1 cellular context compared by ENCODE assay signal in genomic region chr1:94408104-94408503, GRCh38.
TF ChIP-seq lines count a peak whose summit lies in the region.

No MANE protein-coding gene starts in this region.

TF ChIP-seq in WTC11, 78 proteins besides CTCF, POLR2A, EP300 and RAD21 (continued from another document):
- TF ChIP-seq ZNF532 (CRISPR knock-in tag; IDR thresholded peaks at IDR 0.05; ENCODE audit: borderline replicate concordance) (no peak), ZNF396 (CRISPR knock-in tag; IDR thresholded peaks at IDR 0.05; ENCODE audit: borderline replicate concordance) (no peak), SMAD4 (CRISPR knock-in tag; IDR thresholded peaks at IDR 0.05) (no peak), HMGXB4 (CRISPR knock-in tag; IDR thresholded peaks at IDR 0.05) (no peak)
